ENCODE assay signal across 25 cellular contexts in the genomic region with DNA sequence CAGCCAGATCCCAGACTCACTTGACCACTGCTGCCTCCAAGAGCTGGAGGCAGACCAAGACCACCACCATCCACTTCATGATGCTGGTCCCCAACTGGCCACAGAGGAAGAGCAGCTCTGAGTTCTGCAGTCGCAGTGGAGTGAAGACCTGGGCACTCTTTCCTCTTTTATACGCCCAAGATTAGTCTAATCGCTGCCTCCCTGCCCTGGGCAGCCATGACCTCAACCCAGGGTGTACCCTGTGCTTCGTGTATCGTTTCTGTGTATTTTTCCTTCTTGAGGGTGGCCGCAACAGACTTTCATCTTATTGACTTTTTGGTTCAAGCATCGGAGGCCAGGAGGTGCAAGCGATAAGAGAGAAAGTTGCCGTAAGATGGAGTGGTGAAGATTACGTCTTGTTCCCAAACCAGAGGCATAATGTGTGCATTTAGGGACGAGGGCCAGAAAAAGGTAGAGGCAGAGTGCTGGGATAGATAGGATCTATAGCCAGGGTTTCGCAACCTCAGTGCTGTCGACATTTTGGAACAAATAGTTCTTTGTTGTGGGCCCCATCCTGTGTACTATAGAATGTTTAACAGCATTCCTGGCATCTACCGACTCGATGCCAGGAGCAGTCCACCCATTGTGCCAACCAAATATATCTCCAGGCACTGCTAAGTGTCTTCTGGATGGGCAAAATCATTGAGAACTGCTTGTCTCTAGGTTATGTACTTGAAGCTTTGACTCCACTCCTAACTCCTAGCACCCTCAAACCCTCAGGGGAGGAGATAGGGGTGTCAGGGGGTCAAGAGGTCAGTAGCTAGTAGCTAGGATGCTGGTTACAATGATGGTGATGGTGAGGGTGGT. TPM values are rescaled to one million over a fixed set of nuclear protein-coding genes. Genes with fewer than 3 reads are reported as not detected.
DNase-seq lines count a peak whose midpoint lies in the region; ATAC-seq and TF ChIP-seq lines count a peak whose summit lies in the region.
"Had no signal": no experiment of that assay in that cellular context is flagged by ENCODE, and none has a peak within 500 bp of the region (broad histone marks: within the 10 kb centered on the region; RNA-seq: fewer than 3 reads in every experiment).

A gene (minus strand): TSS at position 142 of the 846 bp plus-strand sequence. CDS start 63 bp downstream, at position 79.

- H3K4me1 ChIP-seq in Caco-2 = peaks cover 25% of the 10 kb centered on the region
- no peaks in the 10 kb centered on the region for H3K4me1 ChIP-seq in prostate gland (replicated peaks)
- H3K4me1 ChIP-seq: heart left ventricle, psoas muscle had no signal

- DNase-seq in Caco-2 (no peak), SW480 (ENCODE audit: low spot score) (peak; percentile 49), foreskin melanocyte (peak; percentile 35), prostate gland (ENCODE audit: low spot score) (peak; percentile 85), NCI-H1048 (lab: John Stamatoyannopoulos, UW) (no peak), cortex of kidney (lab: John Stamatoyannopoulos, UW) (no peak)
- DNase-seq: activated CD4-positive, alpha-beta memory T cell treated with anti-CD3 and anti-CD28 coated beads for 36 hours; activated CD8-positive, alpha-beta memory T cell treated with anti-CD3 and anti-CD28 coated beads, Interleukin-2, amount 50 U/mL, for 4 hours; activated naive CD4-positive, alpha-beta T cell treated with anti-CD3 and anti-CD28 coated beads for 36 hours; effector CD8-positive, alpha-beta T cell; HFFc6; naive thymus-derived CD4-positive, alpha-beta T cell; NCI-H2029 treated with DMSO at 0.1 percent for 48 hours; NCI-H526 treated with DMSO at 0.1 percent for 48 hours; nucleus accumbens; psoas muscle; stimulated activated CD4-positive, alpha-beta T cell treated with anti-CD3 and anti-CD28 coated beads, Interleukin-15, amount 100 ng/mL, for 24 hours; stimulated activated naive B cell treated with anti-CD40 and anti-IgM and Interleukin-4, amounts not matched to agents 10 μg/mL and 1 μg/mL and 100 μg/mL, for 72 hours; T-cell had no signal

- WGBS in prostate gland = 46% methylated on average over 15 of the region's 15 CpGs

- peaks cover 20% of the 10 kb centered on the region for H3K4me1 Mint-ChIP-seq in Caco-2 (ENCODE audit: low read depth, unreplicated experiment)
- H3K4me1 Mint-ChIP-seq: T-cell had no signal

- no peak for ATAC-seq in HG02870 (IDR thresholded peaks at IDR 0.05; ENCODE audit: unreplicated experiment)
- ATAC-seq: heart left ventricle; naive thymus-derived CD4-positive, alpha-beta T cell; Panc1; psoas muscle; stimulated activated naive B cell treated with anti-CD40 and anti-IgM and Interleukin-4, amounts not matched to agents 10 μg/mL and 1 μg/mL and 100 μg/mL, for 72 hours; T-cell had no signal

- H3K36me3 ChIP-seq in Caco-2 (ENCODE audit: control insufficient read depth, insufficient read depth, low read length) (no peaks in the 10 kb centered on the region), prostate gland (no peaks in the 10 kb centered on the region)
- H3K36me3 ChIP-seq: heart left ventricle, thoracic aorta had no signal

- TF ChIP-seq CTCF in Caco-2 (IDR thresholded peaks at IDR 0.05; ENCODE audit: insufficient read depth in 1 of 2, low read depth in 1 of 2, low read length in 1 of 2, severe bottlenecking in 1 of 2, unreplicated experiment in 1 of 2) = no peak
- TF ChIP-seq CTCF in prostate gland (IDR thresholded peaks at IDR 0.05) = no peak

- H3K4me3 ChIP-seq in Caco-2 (ENCODE audit: low read depth, low read length) = no peak within 1 kb of the TSS
- no peak within 1 kb of the TSS for H3K4me3 ChIP-seq in prostate gland
- H3K4me3 ChIP-seq: heart left ventricle, psoas muscle, thoracic aorta had no signal

- no peaks in the 10 kb centered on the region for H3K9me3 Mint-ChIP-seq in Caco-2 (ENCODE audit: unreplicated experiment)
- H3K9me3 Mint-ChIP-seq: activated CD4-positive, alpha-beta memory T cell treated with anti-CD3 and anti-CD28 coated beads for 36 hours; activated naive CD4-positive, alpha-beta T cell treated with anti-CD3 and anti-CD28 coated beads for 36 hours; activated T-helper 1 cell treated with anti-CD3 and anti-CD28 coated beads, Interleukin-12 subunit alpha, Interleukin-12 subunit beta, Interleukin-2, Interleukin-4 antibody, amounts not matched to agents 30 ng/mL and 10 ng/mL and 1 ng/mL, durations not matched to agents 14 hours and 24 hours and 36 hours; HFFc6; stimulated activated naive B cell treated with anti-CD40 and anti-IgM and Interleukin-4, amounts not matched to agents 10 μg/mL and 1 μg/mL and 100 μg/mL, for 72 hours; T-cell had no signal

- CTCF ChIA-PET in Caco-2 (lab: Charles Lee) = interaction anchor here (0.6 kb wide), 1 partner anchor 28 kb away, joined by 6 read pairs; no protein-coding TSS in a partner anchor

- no TSS peak for BruUV-seq in Caco-2 (replicated peaks; lab: Mats Ljungman, UMichigan)

- H3K36me3 Mint-ChIP-seq in Caco-2 (ENCODE audit: insufficient read depth, unreplicated experiment) = peaks cover 6% of the 10 kb centered on the region
- H3K36me3 Mint-ChIP-seq: activated CD4-positive, alpha-beta memory T cell treated with anti-CD3 and anti-CD28 coated beads for 36 hours; naive thymus-derived CD4-positive, alpha-beta T cell; stimulated activated naive B cell treated with anti-CD40 and anti-IgM and Interleukin-4, amounts not matched to agents 10 μg/mL and 1 μg/mL and 100 μg/mL, for 72 hours; T-cell had no signal

- no peaks in the 10 kb centered on the region for H3K9me3 ChIP-seq in Caco-2
- H3K9me3 ChIP-seq in prostate gland = no peaks in the 10 kb centered on the region
- H3K9me3 ChIP-seq: heart left ventricle, psoas muscle, thoracic aorta had no signal

- intact Hi-C loops in Caco-2 (cut with micrococcal nuclease; ENCODE audit: unreplicated experiment) (no loop called here), prostate gland (cut with DNase I) (no loop called here)

- H3K27ac ChIP-seq in prostate gland = peak within 1 kb of the TSS; percentile 27 to 64
- H3K27ac ChIP-seq: heart left ventricle, psoas muscle, thoracic aorta had no signal

- H3K27me3 Mint-ChIP-seq in Caco-2 (ENCODE audit: insufficient read depth, unreplicated experiment) = no peaks in the 10 kb centered on the region
- H3K27me3 Mint-ChIP-seq: activated CD4-positive, alpha-beta memory T cell treated with anti-CD3 and anti-CD28 coated beads for 36 hours; naive thymus-derived CD4-positive, alpha-beta T cell; T-cell had no signal

- no peak for TF ChIP-seq POLR2A in prostate gland (IDR thresholded peaks at IDR 0.05)

- no peaks in the 10 kb centered on the region for H3K27me3 ChIP-seq in Caco-2 (replicated peaks; ENCODE audit: control insufficient read depth, insufficient read depth, low read length)
- H3K27me3 ChIP-seq in prostate gland (replicated peaks; ENCODE audit: insufficient read depth) = no peaks in the 10 kb centered on the region
- H3K27me3 ChIP-seq: heart left ventricle had no signal

- POLR2A ChIA-PET in Caco-2 (lab: Charles Lee) = interaction anchor here (0.6 kb wide), 1 partner anchor 288 kb away, joined by 4 read pairs; no protein-coding TSS in a partner anchor

- H3K4me3 Mint-ChIP-seq in Caco-2 (ENCODE audit: unreplicated experiment) = no peak within 1 kb of the TSS
- H3K4me3 Mint-ChIP-seq: activated CD4-positive, alpha-beta memory T cell treated with anti-CD3 and anti-CD28 coated beads for 36 hours; activated naive CD4-positive, alpha-beta T cell treated with anti-CD3 and anti-CD28 coated beads for 36 hours; activated T-helper 1 cell treated with anti-CD3 and anti-CD28 coated beads, Interleukin-12 subunit alpha, Interleukin-12 subunit beta, Interleukin-2, Interleukin-4 antibody, amounts not matched to agents 30 ng/mL and 10 ng/mL and 1 ng/mL, durations not matched to agents 14 hours and 24 hours and 36 hours; HFFc6; stimulated activated naive B cell treated with anti-CD40 and anti-IgM and Interleukin-4, amounts not matched to agents 10 μg/mL and 1 μg/mL and 100 μg/mL, for 72 hours; T-cell had no signal

- no peak within 1 kb of the TSS for H3K27ac Mint-ChIP-seq in Caco-2 (ENCODE audit: unreplicated experiment)
- H3K27ac Mint-ChIP-seq: activated CD4-positive, alpha-beta memory T cell treated with anti-CD3 and anti-CD28 coated beads for 36 hours; activated naive CD4-positive, alpha-beta T cell treated with anti-CD3 and anti-CD28 coated beads for 36 hours; activated T-helper 1 cell treated with anti-CD3 and anti-CD28 coated beads, Interleukin-12 subunit alpha, Interleukin-12 subunit beta, Interleukin-2, Interleukin-4 antibody, amounts not matched to agents 30 ng/mL and 10 ng/mL and 1 ng/mL, durations not matched to agents 14 hours and 24 hours and 36 hours; HFFc6; naive thymus-derived CD4-positive, alpha-beta T cell; stimulated activated naive B cell treated with anti-CD40 and anti-IgM and Interleukin-4, amounts not matched to agents 10 μg/mL and 1 μg/mL and 100 μg/mL, for 72 hours; T-cell had no signal

RNA-seq across cellular contexts. Expression of the gene that starts here (rescaled TPM):
- total RNA-seq in Caco-2 (2022) = 8.9 and 12.2 TPM in 2 replicates
- 100 to 1,000 TPM in 1 of 2 donors, 10 to 100 TPM in 1; 18.4 to 391 TPM for total RNA-seq in prostate gland
- total RNA-seq: activated CD4-positive, alpha-beta memory T cell treated with anti-CD3 and anti-CD28 coated beads for 36 hours; activated naive CD4-positive, alpha-beta T cell treated with anti-CD3 and anti-CD28 coated beads for 36 hours; epithelial cell of proximal tubule; heart left ventricle; HFFc6; naive thymus-derived CD4-positive, alpha-beta T cell; psoas muscle had no signal

Comparison
In these comparisons a context has a peak if more than half of its experiments do, and no peak if none do; other contexts are left out.
1. DNase-seq: peak in SW480 (single experiment), foreskin melanocyte (single experiment) and prostate gland (single experiment); none in Caco-2 (0 of 2), NCI-H1048 (single experiment) and cortex of kidney (single experiment).